2 cellular contexts compared by ENCODE assay signal in genomic region chr4:26406346-26406975, GRCh38.
TF ChIP-seq lines count a peak whose summit lies in the region.

No MANE protein-coding gene starts in this region.

TF ChIP-seq in HepG2, 621 proteins besides CTCF, POLR2A, EP300 and RAD21:
- TF ChIP-seq KLF11 (CRISPR knock-in tag; IDR thresholded peaks at IDR 0.05) (no peak), TP53 (CRISPR knock-in tag; conservative IDR thresholded peaks at IDR 0.05) (peak; percentile 88), ZNF562 (CRISPR knock-in tag; IDR thresholded peaks at IDR 0.05; ENCODE audit: borderline replicate concordance) (peak; percentile 70; the same call in 1 of the 2 replicates)

TF ChIP-seq in H1, 55 proteins besides CTCF, POLR2A, EP300 and RAD21:
- TF ChIP-seq KDM1A (IDR thresholded peaks at IDR 0.05; ENCODE audit: borderline replicate concordance, low read length) (0 out of 2 replicates have a peak, but pooled peaks have one; percentile 20), TAF1 (IDR thresholded peaks at IDR 0.05; ENCODE audit: low read depth, low read length) (no peak), KDM5A (IDR thresholded peaks at IDR 0.05; ENCODE audit: low read length) (no peak), TBP (IDR thresholded peaks at IDR 0.05; ENCODE audit: low read depth, low read length) (no peak), YY1 (IDR thresholded peaks at IDR 0.05; ENCODE audit: low read depth, low read length) (no peak), BCL11A (IDR thresholded peaks at IDR 0.05; ENCODE audit: low read depth in 2 of 2, low read length in 2 of 2) (no peak), SIX5 (IDR thresholded peaks at IDR 0.05; ENCODE audit: low read depth, low read length) (no peak), SRF (IDR thresholded peaks at IDR 0.05; ENCODE audit: low read depth, low read length) (peak; percentile 78), EZH2 (IDR thresholded peaks at IDR 0.05; ENCODE audit: low read depth, low read length, severe bottlenecking) (no peak), POU5F1 (IDR thresholded peaks at IDR 0.05; ENCODE audit: low read depth, low read length) (no peak)
- TF ChIP-seq, protein P1, sequence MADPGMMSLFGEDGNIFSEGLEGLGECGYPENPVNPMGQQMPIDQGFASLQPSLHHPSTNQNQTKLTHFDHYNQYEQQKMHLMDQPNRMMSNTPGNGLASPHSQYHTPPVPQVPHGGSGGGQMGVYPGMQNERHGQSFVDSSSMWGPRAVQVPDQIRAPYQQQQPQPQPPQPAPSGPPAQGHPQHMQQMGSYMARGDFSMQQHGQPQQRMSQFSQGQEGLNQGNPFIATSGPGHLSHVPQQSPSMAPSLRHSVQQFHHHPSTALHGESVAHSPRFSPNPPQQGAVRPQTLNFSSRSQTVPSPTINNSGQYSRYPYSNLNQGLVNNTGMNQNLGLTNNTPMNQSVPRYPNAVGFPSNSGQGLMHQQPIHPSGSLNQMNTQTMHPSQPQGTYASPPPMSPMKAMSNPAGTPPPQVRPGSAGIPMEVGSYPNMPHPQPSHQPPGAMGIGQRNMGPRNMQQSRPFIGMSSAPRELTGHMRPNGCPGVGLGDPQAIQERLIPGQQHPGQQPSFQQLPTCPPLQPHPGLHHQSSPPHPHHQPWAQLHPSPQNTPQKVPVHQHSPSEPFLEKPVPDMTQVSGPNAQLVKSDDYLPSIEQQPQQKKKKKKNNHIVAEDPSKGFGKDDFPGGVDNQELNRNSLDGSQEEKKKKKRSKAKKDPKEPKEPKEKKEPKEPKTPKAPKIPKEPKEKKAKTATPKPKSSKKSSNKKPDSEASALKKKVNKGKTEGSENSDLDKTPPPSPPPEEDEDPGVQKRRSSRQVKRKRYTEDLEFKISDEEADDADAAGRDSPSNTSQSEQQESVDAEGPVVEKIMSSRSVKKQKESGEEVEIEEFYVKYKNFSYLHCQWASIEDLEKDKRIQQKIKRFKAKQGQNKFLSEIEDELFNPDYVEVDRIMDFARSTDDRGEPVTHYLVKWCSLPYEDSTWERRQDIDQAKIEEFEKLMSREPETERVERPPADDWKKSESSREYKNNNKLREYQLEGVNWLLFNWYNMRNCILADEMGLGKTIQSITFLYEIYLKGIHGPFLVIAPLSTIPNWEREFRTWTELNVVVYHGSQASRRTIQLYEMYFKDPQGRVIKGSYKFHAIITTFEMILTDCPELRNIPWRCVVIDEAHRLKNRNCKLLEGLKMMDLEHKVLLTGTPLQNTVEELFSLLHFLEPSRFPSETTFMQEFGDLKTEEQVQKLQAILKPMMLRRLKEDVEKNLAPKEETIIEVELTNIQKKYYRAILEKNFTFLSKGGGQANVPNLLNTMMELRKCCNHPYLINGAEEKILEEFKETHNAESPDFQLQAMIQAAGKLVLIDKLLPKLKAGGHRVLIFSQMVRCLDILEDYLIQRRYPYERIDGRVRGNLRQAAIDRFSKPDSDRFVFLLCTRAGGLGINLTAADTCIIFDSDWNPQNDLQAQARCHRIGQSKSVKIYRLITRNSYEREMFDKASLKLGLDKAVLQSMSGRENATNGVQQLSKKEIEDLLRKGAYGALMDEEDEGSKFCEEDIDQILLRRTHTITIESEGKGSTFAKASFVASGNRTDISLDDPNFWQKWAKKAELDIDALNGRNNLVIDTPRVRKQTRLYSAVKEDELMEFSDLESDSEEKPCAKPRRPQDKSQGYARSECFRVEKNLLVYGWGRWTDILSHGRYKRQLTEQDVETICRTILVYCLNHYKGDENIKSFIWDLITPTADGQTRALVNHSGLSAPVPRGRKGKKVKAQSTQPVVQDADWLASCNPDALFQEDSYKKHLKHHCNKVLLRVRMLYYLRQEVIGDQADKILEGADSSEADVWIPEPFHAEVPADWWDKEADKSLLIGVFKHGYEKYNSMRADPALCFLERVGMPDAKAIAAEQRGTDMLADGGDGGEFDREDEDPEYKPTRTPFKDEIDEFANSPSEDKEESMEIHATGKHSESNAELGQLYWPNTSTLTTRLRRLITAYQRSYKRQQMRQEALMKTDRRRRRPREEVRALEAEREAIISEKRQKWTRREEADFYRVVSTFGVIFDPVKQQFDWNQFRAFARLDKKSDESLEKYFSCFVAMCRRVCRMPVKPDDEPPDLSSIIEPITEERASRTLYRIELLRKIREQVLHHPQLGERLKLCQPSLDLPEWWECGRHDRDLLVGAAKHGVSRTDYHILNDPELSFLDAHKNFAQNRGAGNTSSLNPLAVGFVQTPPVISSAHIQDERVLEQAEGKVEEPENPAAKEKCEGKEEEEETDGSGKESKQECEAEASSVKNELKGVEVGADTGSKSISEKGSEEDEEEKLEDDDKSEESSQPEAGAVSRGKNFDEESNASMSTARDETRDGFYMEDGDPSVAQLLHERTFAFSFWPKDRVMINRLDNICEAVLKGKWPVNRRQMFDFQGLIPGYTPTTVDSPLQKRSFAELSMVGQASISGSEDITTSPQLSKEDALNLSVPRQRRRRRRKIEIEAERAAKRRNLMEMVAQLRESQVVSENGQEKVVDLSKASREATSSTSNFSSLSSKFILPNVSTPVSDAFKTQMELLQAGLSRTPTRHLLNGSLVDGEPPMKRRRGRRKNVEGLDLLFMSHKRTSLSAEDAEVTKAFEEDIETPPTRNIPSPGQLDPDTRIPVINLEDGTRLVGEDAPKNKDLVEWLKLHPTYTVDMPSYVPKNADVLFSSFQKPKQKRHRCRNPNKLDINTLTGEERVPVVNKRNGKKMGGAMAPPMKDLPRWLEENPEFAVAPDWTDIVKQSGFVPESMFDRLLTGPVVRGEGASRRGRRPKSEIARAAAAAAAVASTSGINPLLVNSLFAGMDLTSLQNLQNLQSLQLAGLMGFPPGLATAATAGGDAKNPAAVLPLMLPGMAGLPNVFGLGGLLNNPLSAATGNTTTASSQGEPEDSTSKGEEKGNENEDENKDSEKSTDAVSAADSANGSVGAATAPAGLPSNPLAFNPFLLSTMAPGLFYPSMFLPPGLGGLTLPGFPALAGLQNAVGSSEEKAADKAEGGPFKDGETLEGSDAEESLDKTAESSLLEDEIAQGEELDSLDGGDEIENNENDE (IDR thresholded peaks at IDR 0.05; ENCODE audit: insufficient replicate concordance, low read length): no peak
